Comparison of ENCODE assay signal across 14 cellular contexts in the genomic region with DNA sequence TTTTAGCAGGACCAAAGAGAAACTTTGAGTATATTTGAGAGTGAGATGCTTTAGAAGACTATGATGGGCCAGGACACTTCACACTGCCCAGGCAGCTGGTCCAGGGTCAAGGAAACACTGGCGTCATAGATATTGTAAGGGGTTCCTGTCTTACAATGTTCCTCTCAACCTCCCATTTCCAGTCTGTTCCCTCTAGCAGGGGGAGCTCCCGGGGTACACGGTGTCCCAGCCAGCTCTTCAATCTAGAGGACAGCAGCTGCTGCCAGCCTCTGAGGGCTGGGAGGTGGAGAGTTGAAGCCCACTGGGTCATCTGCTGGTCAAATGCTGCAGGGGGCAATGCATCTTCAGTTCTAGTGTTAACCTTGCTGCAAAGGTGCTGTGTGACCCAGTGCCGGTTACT. TPM values are rescaled to one million over a fixed set of nuclear protein-coding genes. Genes with fewer than 3 reads are reported as not detected.
DNase-seq lines count a peak whose midpoint lies in the region; ATAC-seq and TF ChIP-seq lines count a peak whose summit lies in the region.
"Had no signal": no experiment of that assay in that cellular context is flagged by ENCODE, and none has a peak within 500 bp of the region (broad histone marks: within the 10 kb centered on the region; RNA-seq: fewer than 3 reads in every experiment).

No MANE protein-coding gene starts in this region.

- H3K27me3 ChIP-seq in heart right ventricle (peaks cover 0 to 13% (median 0%) of the 10 kb centered on the region in 7 donors), thyroid gland (no peaks in the 10 kb centered on the region)

- H3K9me3 ChIP-seq in heart right ventricle = no peaks in the 10 kb centered on the region
- H3K9me3 ChIP-seq in thyroid gland = no peaks in the 10 kb centered on the region
- H3K9me3 ChIP-seq: neutrophil had no signal

- H3K27ac ChIP-seq in angular gyrus (ENCODE audit: low read depth, low read length) (peak overlapping the region; percentile 73), heart right ventricle (peak overlapping the region in 9 of 10 donors; percentile 44 to 88 (median 61)), thyroid gland (peak overlapping the region; percentile 49 to 76 (median 67))
- H3K27ac ChIP-seq: neutrophil, RWPE1, WERI-Rb-1 had no signal

- H3K4me3 ChIP-seq in heart right ventricle (no peak overlapping the region), thyroid gland (replicated peaks in 1 of 3) (no peak overlapping the region)
- H3K4me3 ChIP-seq: skin epidermis had no signal

- no peak for TF ChIP-seq CTCF in heart right ventricle (IDR thresholded peaks at IDR 0.05)
- TF ChIP-seq CTCF in thyroid gland (IDR thresholded peaks at IDR 0.05) = no peak

- no peaks in the 10 kb centered on the region for H3K36me3 ChIP-seq in heart right ventricle
- no peaks in the 10 kb centered on the region for H3K36me3 ChIP-seq in thyroid gland
- H3K36me3 ChIP-seq: neutrophil, WERI-Rb-1 had no signal

- TF ChIP-seq POLR2A in thyroid gland (IDR thresholded peaks at IDR 0.05) = no peak

- 52 to 53% methylated on average over 4 of the region's 4 CpGs for WGBS in heart right ventricle, 2 donors
- 52 to 73% methylated on average over 4 of the region's 4 CpGs for WGBS in thyroid gland, 2 donors

- intact Hi-C loops in heart right ventricle (cut with DNase I) (loop anchor here in 4 of 10 donors (5.0 to 10.0 kb wide), 5 partner anchors 36 to 226 kb away; no protein-coding TSS in a partner anchor), thyroid gland (cut with DNase I) (no loop called here)

- DNase-seq in heart right ventricle (no peak), myocyte (ENCODE audit: low read depth) (peak; percentile 15), thyroid gland (no peak), RPMI8226 (no peak), NCI-H345 treated with DMSO at 0.1 percent for 48 hours (lab: John Stamatoyannopoulos, UW; ENCODE audit: unreplicated experiment) (no peak), MV-4-11 (lab: John Stamatoyannopoulos, UW) (no peak)
- DNase-seq: activated CD8-positive, alpha-beta T cell treated with anti-CD3 and anti-CD28 coated beads for 36 hours; NCI-H1417; WERI-Rb-1 had no signal

- ATAC-seq in heart right ventricle = peak in 7 of 8 donors; percentile 49 to 88 (median 67)
- ATAC-seq in GM21528 (IDR thresholded peaks at IDR 0.05; ENCODE audit: low FRiP score, unreplicated experiment) = no peak
- ATAC-seq: activated CD8-positive, alpha-beta T cell treated with anti-CD3 and anti-CD28 coated beads for 36 hours had no signal

- H3K4me1 ChIP-seq in heart right ventricle (peaks cover 14 to 50% (median 46%) of the 10 kb centered on the region in 9 donors), thyroid gland (peaks cover 10 to 33% of the 10 kb centered on the region in 2 donors)

RNA-seq across cellular contexts. Expression of gene TIMP3, which starts 40.7 kb away (rescaled TPM):
- 100 to 1,000 TPM in 9 of 10 donors, 10 to 100 TPM in 1; 91.9 to 380 (median 166) TPM for total RNA-seq in heart right ventricle
- polyA plus RNA-seq in heart right ventricle = 100 to 1,000 TPM; 134 to 173 TPM
- 4.0 and 5.2 TPM in 2 replicates for total RNA-seq in myocyte
- 1,125 TPM for polyA plus RNA-seq in myocyte (2012)
- total RNA-seq in thyroid gland = 100 to 1,000 TPM; 424 to 772 (median 543) TPM

Comparison
In these comparisons a context has a peak if more than half of its experiments do, and no peak if none do; other contexts are left out.
1. RNA of gene TIMP3, which starts 40.7 kb away (total RNA-seq): 424 to 772 TPM in thyroid gland and 91.9 to 380 TPM in heart right ventricle; 4.0 to 5.2 TPM in myocyte; every median in the first group is over 10 times any median in the second.
2. Peak in every context shown above with its lines, with median percentiles within 50 percentile points of each other: H3K27ac ChIP-seq.